8 cellular contexts compared by ENCODE assay signal in genomic region chr10:3852147-3852904, GRCh38.
DNase-seq lines count a peak whose midpoint lies in the region; ATAC-seq and TF ChIP-seq lines count a peak whose summit lies in the region.

No MANE protein-coding gene starts in this region.

- TF ChIP-seq EP300 in sigmoid colon (IDR thresholded peaks at IDR 0.05), result peak; percentile 12 to 90 (median 60)

- WGBS in sigmoid colon, 2 donors, result 6 to 42% methylated on average over 10 of the region's 10 CpGs

- H3K4me1 ChIP-seq in Panc1 (ENCODE audit: control insufficient read depth, insufficient read depth, low read length) (peaks cover 39% of the 10 kb centered on the region), sigmoid colon (peaks cover 0 to 38% (median 25%) of the 10 kb centered on the region in 4 donors)

- TF ChIP-seq CTCF in AG09319 (IDR thresholded peaks at IDR 0.05; ENCODE audit: low read depth, low read length) (no peak), Panc1 (IDR thresholded peaks at IDR 0.05) (no peak), sigmoid colon (IDR thresholded peaks at IDR 0.05) (no peak)

- H3K27ac ChIP-seq in Panc1 (ENCODE audit: low read length) (peak overlapping the region; percentile 100), sigmoid colon (peak overlapping the region; percentile 79 to 90 (median 88))

- no peak overlapping the region for H3K4me3 ChIP-seq in Panc1 (ENCODE audit: low read depth in 2 of 2, low read length in 2 of 2)
- H3K4me3 ChIP-seq in sigmoid colon, result no peak overlapping the region
- H3K4me3 ChIP-seq in H7 (ENCODE audit: insufficient read depth, low read depth, low read length), result no peak overlapping the region

- peak in 1 of 2 donors; percentile 13 for TF ChIP-seq POLR2A in sigmoid colon (IDR thresholded peaks at IDR 0.05)

- POLR2A ChIA-PET in Panc1 (lab: Charles Lee), result interaction anchor here (0.6 to 2.0 kb wide), 9 partner anchors 16 to 77 kb away, joined by 3 to 15 read pairs (median 4); no protein-coding TSS in a partner anchor
- POLR2A ChIA-PET in activated naive CD8-positive, alpha-beta T cell treated with anti-CD3 and anti-CD28 coated beads, Interleukin-2, amount 10 ng/mL, durations not matched to agents 7 days and 5 days (lab: Charles Lee), result interaction anchor here (0.8 to 5.0 kb wide), 6 partner anchors 13 to 108 kb away, joined by 3 to 35 read pairs (median 4); partner anchors contain the start of gene KLF6

- H3K36me3 Mint-ChIP-seq in activated naive CD8-positive, alpha-beta T cell treated with anti-CD3 and anti-CD28 coated beads, Interleukin-2, amount 10 ng/mL, durations not matched to agents 7 days and 5 days, result peaks cover 2% of the 10 kb centered on the region

- CTCF ChIA-PET in Panc1 (lab: Charles Lee), result no interaction called here

- H3K27me3 ChIP-seq in Panc1 (ENCODE audit: control insufficient read depth, insufficient read depth, low read length), result no peaks in the 10 kb centered on the region
- no peaks in the 10 kb centered on the region for H3K27me3 ChIP-seq in sigmoid colon
- no peaks in the 10 kb centered on the region for H3K27me3 ChIP-seq in H7 (ENCODE audit: control insufficient read depth, insufficient read depth, low read length)

- H3K9me3 Mint-ChIP-seq in activated naive CD8-positive, alpha-beta T cell treated with anti-CD3 and anti-CD28 coated beads, Interleukin-2, amount 10 ng/mL, durations not matched to agents 7 days and 5 days, result peaks cover 6% of the 10 kb centered on the region

- intact Hi-C loops in Panc1 (cut with micrococcal nuclease; ENCODE audit: unreplicated experiment) (loop anchor here (5.0 kb wide), 1 partner anchor 35 kb away; no protein-coding TSS in a partner anchor), left cardiac atrium (cut with DNase I) (no loop called here), sigmoid colon (cut with DNase I) (loop anchor here (2.0 to 5.0 kb wide), 3 partner anchors 35 to 205 kb away; partner anchors contain the start of gene KLF6)

- DNase-seq in AG09319 (ENCODE audit: extremely low read depth, low read depth), result peak; percentile 84
- peak; percentile 97 for DNase-seq in Panc1 (ENCODE audit: low read depth, low spot score)
- DNase-seq in activated naive CD8-positive, alpha-beta T cell treated with anti-CD3 and anti-CD28 coated beads, Interleukin-2, amount 10 ng/mL, durations not matched to agents 7 days and 5 days, result no peak
- peak; percentile 69 for DNase-seq in left cardiac atrium
- DNase-seq in sigmoid colon, result peak; percentile 93
- DNase-seq in H7, result no peak

- BruUV-seq in Panc1 (replicated peaks; lab: Mats Ljungman, UMichigan), result no TSS peak

- no peaks in the 10 kb centered on the region for H3K27me3 Mint-ChIP-seq in activated naive CD8-positive, alpha-beta T cell treated with anti-CD3 and anti-CD28 coated beads, Interleukin-2, amount 10 ng/mL, durations not matched to agents 7 days and 5 days

- H3K4me1 Mint-ChIP-seq in activated naive CD8-positive, alpha-beta T cell treated with anti-CD3 and anti-CD28 coated beads, Interleukin-2, amount 10 ng/mL, durations not matched to agents 7 days and 5 days, result peaks cover 19% of the 10 kb centered on the region

- in situ Hi-C loops in Panc1 (cut with HindIII; ENCODE audit: low pct_unique_long_range_greater_than_20kb, low sequenced_read_pairs), result no loop called here

- no peaks in the 10 kb centered on the region for H3K9me3 ChIP-seq in Panc1 (ENCODE audit: control insufficient read depth, insufficient read depth, low read depth, low read length)
- H3K9me3 ChIP-seq in sigmoid colon, result no peaks in the 10 kb centered on the region

- ATAC-seq in GM19023 (IDR thresholded peaks at IDR 0.05; ENCODE audit: unreplicated experiment) (peak; percentile 91), HG03159 (IDR thresholded peaks at IDR 0.05; ENCODE audit: unreplicated experiment) (peak; percentile 92), Panc1 (peak; percentile 92), left cardiac atrium (peak; percentile 81 to 92)
- peak; percentile 89 for ATAC-seq in activated naive CD8-positive, alpha-beta T cell treated with anti-CD3 and anti-CD28 coated beads, Interleukin-2, amount 10 ng/mL, durations not matched to agents 7 days and 5 days (ENCODE audit: low read depth)

- no peak overlapping the region for H3K4me3 Mint-ChIP-seq in activated naive CD8-positive, alpha-beta T cell treated with anti-CD3 and anti-CD28 coated beads, Interleukin-2, amount 10 ng/mL, durations not matched to agents 7 days and 5 days

- H3K36me3 ChIP-seq in Panc1 (ENCODE audit: control insufficient read depth, insufficient read depth, low read length), result no peaks in the 10 kb centered on the region
- no peaks in the 10 kb centered on the region for H3K36me3 ChIP-seq in sigmoid colon
- H3K36me3 ChIP-seq in H7 (replicated peaks; ENCODE audit: control insufficient read depth, insufficient read depth, low read length), result no peaks in the 10 kb centered on the region

- H3K27ac Mint-ChIP-seq in activated naive CD8-positive, alpha-beta T cell treated with anti-CD3 and anti-CD28 coated beads, Interleukin-2, amount 10 ng/mL, durations not matched to agents 7 days and 5 days, result peak overlapping the region; percentile 55

Comparison
In these comparisons a context has a peak if more than half of its experiments do, and no peak if none do; other contexts are left out.
1. DNase-seq: peak in AG09319 (single experiment), Panc1 (single experiment), left cardiac atrium (single experiment) and sigmoid colon (single experiment); none in activated naive CD8-positive, alpha-beta T cell treated with anti-CD3 and anti-CD28 coated beads, Interleukin-2, amount 10 ng/mL, durations not matched to agents 7 days and 5 days (single experiment) and H7 (single experiment).
2. intact Hi-C loops: an anchor here in Panc1 (5.0 kb wide) and sigmoid colon (2.0 to 5.0 kb wide); none called in left cardiac atrium.
3. Peak in every context shown above with its lines, with median percentiles within 50 percentile points of each other: ATAC-seq.